24 cellular contexts compared by ENCODE assay signal in genomic region chr3:146170591-146170990, GRCh38.
"Had no signal": no experiment of that assay in that cellular context is flagged by ENCODE, and none has a peak within 500 bp of the region (broad histone marks: within the 10 kb centered on the region; RNA-seq: fewer than 3 reads in every experiment).

No MANE protein-coding gene starts in this region.

- DNase-seq: dermis blood vessel endothelial cell; dorsolateral prefrontal cortex; effector CD4-positive, alpha-beta T cell; effector memory CD4-positive, alpha-beta T cell; heart left ventricle; hypothalamus; immature natural killer cell; islet precursor cell; kidney; kidney glomerular epithelial cell; left cardiac atrium; left lung; left ventricle myocardium superior; lower lobe of right lung; mesendoderm; midbrain; naive thymus-derived CD4-positive, alpha-beta T cell had no signal

- H3K27me3 ChIP-seq: dorsolateral prefrontal cortex, esophagus muscularis mucosa, foreskin keratinocyte, gastroesophageal sphincter, heart left ventricle, hepatocyte, left lung had no signal

- ATAC-seq: gastroesophageal sphincter; heart left ventricle; left cardiac atrium; left lung; left ventricle myocardium superior; lower lobe of right lung; naive thymus-derived CD4-positive, alpha-beta T cell had no signal

- H3K4me2 ChIP-seq: hepatocyte had no signal

- H2AFZ ChIP-seq: hepatocyte had no signal

- H3K4me1 ChIP-seq: left lung, lower lobe of right lung had no signal

- H3K27ac ChIP-seq: coronary artery, dorsolateral prefrontal cortex, esophagus muscularis mucosa, foreskin keratinocyte, gastroesophageal sphincter, heart left ventricle, hepatocyte, left lung, lower lobe of right lung had no signal

- H3K79me2 ChIP-seq: hepatocyte had no signal

- H3K36me3 ChIP-seq: esophagus muscularis mucosa, heart left ventricle, left lung, lower lobe of right lung had no signal

- H3K9me3 ChIP-seq: esophagus muscularis mucosa, gastroesophageal sphincter, heart left ventricle, left lung, lower lobe of right lung had no signal

- H3K4me3 ChIP-seq: coronary artery, dorsolateral prefrontal cortex, esophagus muscularis mucosa, gastroesophageal sphincter, heart left ventricle, hepatocyte, left lung, lower lobe of right lung had no signal

- FAIRE-seq: colon, endothelial cell of umbilical vein had no signal
